In the genomic region with DNA sequence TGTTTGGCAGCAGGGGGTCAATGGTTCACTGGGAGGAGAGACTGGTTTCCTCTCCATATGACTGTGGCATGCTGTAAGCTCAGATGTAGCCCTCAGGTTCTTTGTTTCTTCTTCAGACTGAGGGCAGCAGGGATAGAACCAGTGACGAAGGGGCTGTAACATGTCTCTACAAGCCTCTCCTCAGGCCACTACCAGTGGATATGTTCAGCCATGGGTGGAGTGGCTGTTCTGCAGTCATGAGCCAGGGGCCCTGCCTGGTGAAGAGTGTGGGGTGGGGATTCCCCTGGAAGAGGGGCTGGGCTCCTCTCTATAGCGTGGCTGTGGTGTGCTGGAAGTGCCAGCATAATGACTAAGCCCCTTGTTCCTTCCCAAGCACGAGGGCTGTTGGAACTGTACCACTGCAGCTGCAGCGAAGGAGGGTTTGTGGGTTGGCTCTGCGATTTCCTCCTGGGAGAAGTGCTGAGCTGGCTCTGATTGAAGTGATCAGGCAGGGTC, we compare ENCODE assay signal across 8 cellular contexts. TPM values are rescaled to one million over a fixed set of nuclear protein-coding genes. Genes with fewer than 3 reads are reported as not detected.
DNase-seq lines count a peak whose midpoint lies in the region; ATAC-seq and TF ChIP-seq lines count a peak whose summit lies in the region.

No MANE protein-coding gene starts in this region.

- H3K9me3 Mint-ChIP-seq in activated CD8-positive, alpha-beta T cell treated with anti-CD3 and anti-CD28 coated beads for 36 hours = no peaks in the 10 kb centered on the region
- no peaks in the 10 kb centered on the region for H3K9me3 Mint-ChIP-seq in activated CD8-positive, alpha-beta T cell treated with anti-CD3 and anti-CD28 coated beads, Interleukin-2, amount 10 ng/mL, durations not matched to agents 7 days and 5 days (ENCODE audit: insufficient read depth)

- no peak overlapping the region for H3K9ac ChIP-seq in colonic mucosa (ENCODE audit: low read depth in 2 of 2, low read length in 2 of 2)

- H4K20me1 ChIP-seq in osteoblast (ENCODE audit: insufficient read depth, low read length) = no peaks in the 10 kb centered on the region

- H3K36me3 Mint-ChIP-seq in activated CD8-positive, alpha-beta T cell treated with anti-CD3 and anti-CD28 coated beads for 36 hours (ENCODE audit: low read depth) = no peaks in the 10 kb centered on the region
- no peaks in the 10 kb centered on the region for H3K36me3 Mint-ChIP-seq in activated CD8-positive, alpha-beta T cell treated with anti-CD3 and anti-CD28 coated beads, Interleukin-2, amount 10 ng/mL, durations not matched to agents 7 days and 5 days (ENCODE audit: low read depth)

- H3K4me3 ChIP-seq in colonic mucosa (no peak overlapping the region), osteoblast (ENCODE audit: insufficient read depth, low read length) (peak overlapping the region; percentile 17)

- peak; percentile 74 for ATAC-seq in activated CD8-positive, alpha-beta T cell treated with anti-CD3 and anti-CD28 coated beads for 36 hours
- no peak for ATAC-seq in activated CD8-positive, alpha-beta T cell treated with anti-CD3 and anti-CD28 coated beads, Interleukin-2, amount 10 ng/mL, durations not matched to agents 7 days and 5 days
- ATAC-seq in HG03442 (IDR thresholded peaks at IDR 0.05; ENCODE audit: unreplicated experiment) (peak; percentile 56), HG03460 (IDR thresholded peaks at IDR 0.05; ENCODE audit: unreplicated experiment) (no peak)

- H3K4me2 ChIP-seq in osteoblast (ENCODE audit: insufficient read depth, low read length) = peak overlapping the region; percentile 49

- H2AFZ ChIP-seq in osteoblast (ENCODE audit: low read length) = peak overlapping the region; percentile 67

- H3K79me2 ChIP-seq in osteoblast (ENCODE audit: insufficient read depth, low read length) = no peaks in the 10 kb centered on the region

- H3K4me3 Mint-ChIP-seq in activated CD8-positive, alpha-beta T cell treated with anti-CD3 and anti-CD28 coated beads for 36 hours = no peak overlapping the region
- H3K4me3 Mint-ChIP-seq in activated CD8-positive, alpha-beta T cell treated with anti-CD3 and anti-CD28 coated beads, Interleukin-2, amount 10 ng/mL, durations not matched to agents 7 days and 5 days = no peak overlapping the region

- no peaks in the 10 kb centered on the region for H3K4me1 ChIP-seq in colonic mucosa
- peaks cover 13% of the 10 kb centered on the region for H3K4me1 ChIP-seq in osteoblast (ENCODE audit: insufficient read depth, low read length)

- H3K27ac ChIP-seq in colonic mucosa (no peak overlapping the region), osteoblast (ENCODE audit: low read depth, low read length) (peak overlapping the region; percentile 51)

- H3K27ac Mint-ChIP-seq in activated CD8-positive, alpha-beta T cell treated with anti-CD3 and anti-CD28 coated beads for 36 hours = no peak overlapping the region
- H3K27ac Mint-ChIP-seq in activated CD8-positive, alpha-beta T cell treated with anti-CD3 and anti-CD28 coated beads, Interleukin-2, amount 10 ng/mL, durations not matched to agents 7 days and 5 days = no peak overlapping the region

- CTCF ChIA-PET in activated CD8-positive, alpha-beta T cell treated with anti-CD3 and anti-CD28 coated beads for 36 hours (lab: Charles Lee) = interaction anchor here (0.7 to 2.9 kb wide), 9 partner anchors 15 to 358 kb away, joined by 3 to 11 read pairs (median 7); no protein-coding TSS in a partner anchor
- CTCF ChIA-PET in activated CD8-positive, alpha-beta T cell treated with anti-CD3 and anti-CD28 coated beads, Interleukin-2, amount 10 ng/mL, durations not matched to agents 7 days and 5 days (lab: Charles Lee) = interaction anchor here (0.7 to 5.1 kb wide), 10 partner anchors 15 to 344 kb away, joined by 3 to 26 read pairs (median 4); no protein-coding TSS in a partner anchor

- H3K27me3 ChIP-seq in colonic mucosa (no peaks in the 10 kb centered on the region), osteoblast (ENCODE audit: insufficient read depth, low read length) (peaks cover 8% of the 10 kb centered on the region)

- H3K9me3 ChIP-seq in colonic mucosa = no peaks in the 10 kb centered on the region
- no peaks in the 10 kb centered on the region for H3K9me3 ChIP-seq in osteoblast (ENCODE audit: low read depth, low read length)

- TF ChIP-seq CTCF in activated CD8-positive, alpha-beta T cell treated with anti-CD3 and anti-CD28 coated beads for 36 hours (IDR thresholded peaks at IDR 0.05) = no peak
- TF ChIP-seq CTCF in colonic mucosa (IDR thresholded peaks at IDR 0.05) (no peak), osteoblast (IDR thresholded peaks at IDR 0.05; ENCODE audit: extremely low read depth, low read depth, low read length) (no peak)

- H3K36me3 ChIP-seq in colonic mucosa (no peaks in the 10 kb centered on the region), osteoblast (ENCODE audit: insufficient read depth, low read length) (no peaks in the 10 kb centered on the region)

- intact Hi-C loops in activated CD8-positive, alpha-beta T cell treated with anti-CD3 and anti-CD28 coated beads for 36 hours (cut with micrococcal nuclease) = loop anchor here (5.0 kb wide), 2 partner anchors 236 to 341 kb away; no protein-coding TSS in a partner anchor
- intact Hi-C loops in colonic mucosa (cut with DNase I) = loop anchor here (5.0 kb wide), 2 partner anchors 236 to 341 kb away; no protein-coding TSS in a partner anchor

- H3K27me3 Mint-ChIP-seq in activated CD8-positive, alpha-beta T cell treated with anti-CD3 and anti-CD28 coated beads for 36 hours = no peaks in the 10 kb centered on the region
- H3K27me3 Mint-ChIP-seq in activated CD8-positive, alpha-beta T cell treated with anti-CD3 and anti-CD28 coated beads, Interleukin-2, amount 10 ng/mL, durations not matched to agents 7 days and 5 days (ENCODE audit: low read depth) = peaks cover 7% of the 10 kb centered on the region

- POLR2A ChIA-PET in activated CD8-positive, alpha-beta T cell treated with anti-CD3 and anti-CD28 coated beads for 36 hours (lab: Charles Lee) = interaction anchor here (1.3 kb wide), 1 partner anchor 54 kb away, joined by 4 read pairs; no protein-coding TSS in a partner anchor
- POLR2A ChIA-PET in activated CD8-positive, alpha-beta T cell treated with anti-CD3 and anti-CD28 coated beads, Interleukin-2, amount 10 ng/mL, durations not matched to agents 7 days and 5 days (lab: Charles Lee) = no interaction called here

- H3K4me1 Mint-ChIP-seq in activated CD8-positive, alpha-beta T cell treated with anti-CD3 and anti-CD28 coated beads for 36 hours (ENCODE audit: low read depth) = peaks cover 12% of the 10 kb centered on the region
- H3K4me1 Mint-ChIP-seq in activated CD8-positive, alpha-beta T cell treated with anti-CD3 and anti-CD28 coated beads, Interleukin-2, amount 10 ng/mL, durations not matched to agents 7 days and 5 days (ENCODE audit: low read depth) = peaks cover 13% of the 10 kb centered on the region

- DNase-seq in activated CD8-positive, alpha-beta T cell treated with anti-CD3 and anti-CD28 coated beads for 36 hours = peak; percentile 12
- DNase-seq in activated CD8-positive, alpha-beta T cell treated with anti-CD3 and anti-CD28 coated beads, Interleukin-2, amount 10 ng/mL, durations not matched to agents 7 days and 5 days = no peak
- peak; percentile 24 for DNase-seq in colonic mucosa
- DNase-seq in osteoblast (ENCODE audit: insufficient read length, low spot score, missing footprints) = peak; percentile 86
- no peak for DNase-seq in NOMO-1 treated with DMSO at 0.1 percent for 48 hours (lab: John Stamatoyannopoulos, UW; ENCODE audit: unreplicated experiment)
- DNase-seq in cerebellar cortex (ENCODE audit: low spot score) = no peak

RNA-seq across cellular contexts. Expression of gene CMAS, which starts 55.8 kb away (rescaled TPM):
- total RNA-seq in activated CD8-positive, alpha-beta T cell treated with anti-CD3 and anti-CD28 coated beads for 36 hours = 10 to 100 TPM; 33.8 to 35.6 TPM
- 10 to 100 TPM; 31.6 to 34.1 TPM for total RNA-seq in activated CD8-positive, alpha-beta T cell treated with anti-CD3 and anti-CD28 coated beads, Interleukin-2, amount 10 ng/mL, durations not matched to agents 7 days and 5 days
- total RNA-seq in colonic mucosa (100 to 1,000 TPM; 126 to 189 TPM), osteoblast (16.8 and 20.6 TPM in 2 replicates)

Comparison
In these comparisons a context has a peak if more than half of its experiments do, and no peak if none do; other contexts are left out.
1. ATAC-seq: peak in activated CD8-positive, alpha-beta T cell treated with anti-CD3 and anti-CD28 coated beads for 36 hours (single experiment) and HG03442 (single experiment); none in activated CD8-positive, alpha-beta T cell treated with anti-CD3 and anti-CD28 coated beads, Interleukin-2, amount 10 ng/mL, durations not matched to agents 7 days and 5 days (single experiment) and HG03460 (single experiment).
2. DNase-seq: peak in activated CD8-positive, alpha-beta T cell treated with anti-CD3 and anti-CD28 coated beads for 36 hours (single experiment), colonic mucosa (single experiment) and osteoblast (single experiment); none in activated CD8-positive, alpha-beta T cell treated with anti-CD3 and anti-CD28 coated beads, Interleukin-2, amount 10 ng/mL, durations not matched to agents 7 days and 5 days (single experiment), NOMO-1 treated with DMSO at 0.1 percent for 48 hours (single experiment) and cerebellar cortex (single experiment).